ENCODE assay signal across 21 cellular contexts in genomic region chr2:8588831-8589191, GRCh38.
A peak's percentile ranks its signal among the peaks of the same experiment; 100 is the strongest.
DNase-seq lines count a peak whose midpoint lies in the region; ATAC-seq, FAIRE-seq and TF ChIP-seq lines count a peak whose summit lies in the region.
"Had no signal": no experiment of that assay in that cellular context is flagged by ENCODE, and none has a peak within 500 bp of the region (broad histone marks: within the 10 kb centered on the region; RNA-seq: fewer than 3 reads in every experiment).

No MANE protein-coding gene starts in this region.

- no peak overlapping the region for H3K4me3 ChIP-seq in CD8-positive, alpha-beta T cell (ENCODE audit: low read depth, low read length)
- H3K4me3 ChIP-seq in parathyroid adenoma (ENCODE audit: low read depth, low read length) = no peak overlapping the region

- peak overlapping the region; percentile 12 for H3K4me3 Mint-ChIP-seq in activated CD4-positive, alpha-beta memory T cell treated with anti-CD3 and anti-CD28 coated beads, Interleukin-2, amount 10 ng/mL, durations not matched to agents 7 days and 5 days
- no peak overlapping the region for H3K4me3 Mint-ChIP-seq in activated CD4-positive, alpha-beta memory T cell treated with anti-CD3 and anti-CD28 coated beads for 36 hours
- H3K4me3 Mint-ChIP-seq in CD8-positive, alpha-beta T cell = peak overlapping the region; percentile 15
- H3K4me3 Mint-ChIP-seq in immature natural killer cell = peak overlapping the region; percentile 75 to 87 (median 77)

- no peak overlapping the region for H3K27ac ChIP-seq in CD8-positive, alpha-beta T cell (ENCODE audit: low read depth, low read length)
- no peak overlapping the region for H3K27ac ChIP-seq in parathyroid adenoma
- H3K27ac ChIP-seq: C4-2B, KMS-11 had no signal

- H3K4me2 ChIP-seq in parathyroid adenoma (ENCODE audit: low read length) = no peak overlapping the region
- H3K4me2 ChIP-seq: KMS-11 had no signal

- peaks cover 19% of the 10 kb centered on the region for H3K4me1 ChIP-seq in CD8-positive, alpha-beta T cell (ENCODE audit: insufficient read depth, low read length)
- peaks cover 11% of the 10 kb centered on the region for H3K4me1 ChIP-seq in parathyroid adenoma

- H3K4me1 Mint-ChIP-seq in activated CD4-positive, alpha-beta memory T cell treated with anti-CD3 and anti-CD28 coated beads, Interleukin-2, amount 10 ng/mL, durations not matched to agents 7 days and 5 days = peaks cover 44% of the 10 kb centered on the region
- H3K4me1 Mint-ChIP-seq in activated CD4-positive, alpha-beta memory T cell treated with anti-CD3 and anti-CD28 coated beads for 36 hours (ENCODE audit: low read depth) = peaks cover 27% of the 10 kb centered on the region
- peaks cover 29% of the 10 kb centered on the region for H3K4me1 Mint-ChIP-seq in CD8-positive, alpha-beta T cell (ENCODE audit: low read depth)
- peaks cover 36 to 57% of the 10 kb centered on the region in 2 donors for H3K4me1 Mint-ChIP-seq in immature natural killer cell

- no peak overlapping the region for H3K9ac ChIP-seq in parathyroid adenoma
- H3K9ac ChIP-seq: KMS-11 had no signal

- H3K9me3 Mint-ChIP-seq in activated CD4-positive, alpha-beta memory T cell treated with anti-CD3 and anti-CD28 coated beads, Interleukin-2, amount 10 ng/mL, durations not matched to agents 7 days and 5 days = no peaks in the 10 kb centered on the region
- H3K9me3 Mint-ChIP-seq in activated CD4-positive, alpha-beta memory T cell treated with anti-CD3 and anti-CD28 coated beads for 36 hours = no peaks in the 10 kb centered on the region
- H3K9me3 Mint-ChIP-seq in CD8-positive, alpha-beta T cell = no peaks in the 10 kb centered on the region
- no peaks in the 10 kb centered on the region for H3K9me3 Mint-ChIP-seq in immature natural killer cell

- FAIRE-seq in GM12892 (lab: Jason Lieb, UNC) = no peak
- FAIRE-seq: A204.1, HepG2 had no signal

- intact Hi-C loops in activated CD4-positive, alpha-beta memory T cell treated with anti-CD3 and anti-CD28 coated beads for 36 hours (cut with micrococcal nuclease) = no loop called here
- intact Hi-C loops in CD8-positive, alpha-beta T cell (cut with DNase I, micrococcal nuclease) = no loop called here

- peaks cover 3% of the 10 kb centered on the region for H3K79me2 ChIP-seq in parathyroid adenoma

- no peaks in the 10 kb centered on the region for H3K36me3 Mint-ChIP-seq in activated CD4-positive, alpha-beta memory T cell treated with anti-CD3 and anti-CD28 coated beads, Interleukin-2, amount 10 ng/mL, durations not matched to agents 7 days and 5 days (ENCODE audit: low read depth)
- H3K36me3 Mint-ChIP-seq in activated CD4-positive, alpha-beta memory T cell treated with anti-CD3 and anti-CD28 coated beads for 36 hours = no peaks in the 10 kb centered on the region
- H3K36me3 Mint-ChIP-seq in CD8-positive, alpha-beta T cell = no peaks in the 10 kb centered on the region
- no peaks in the 10 kb centered on the region for H3K36me3 Mint-ChIP-seq in immature natural killer cell

- peak overlapping the region; percentile 8 for H2AFZ ChIP-seq in parathyroid adenoma

- POLR2A ChIA-PET in activated CD4-positive, alpha-beta memory T cell treated with anti-CD3 and anti-CD28 coated beads, Interleukin-2, amount 10 ng/mL, durations not matched to agents 7 days and 5 days (lab: Charles Lee) = interaction anchor here (0.8 to 1.3 kb wide), 5 partner anchors 12 to 96 kb away, joined by 3 to 5 read pairs (median 3); partner anchors contain the start of gene ID2
- POLR2A ChIA-PET in activated CD4-positive, alpha-beta memory T cell treated with anti-CD3 and anti-CD28 coated beads for 36 hours (lab: Charles Lee) = interaction anchor here (1.7 kb wide), 1 partner anchor 93 kb away, joined by 6 read pairs; the partner anchor contains the start of gene ID2
- POLR2A ChIA-PET in CD8-positive, alpha-beta T cell (lab: Charles Lee) = no interaction called here

- TF ChIP-seq POLR2A in GM12892 (IDR thresholded peaks at IDR 0.05; ENCODE audit: low read depth, low read length) = no peak

- DNase-seq in activated CD4-positive, alpha-beta memory T cell treated with anti-CD3 and anti-CD28 coated beads, Interleukin-2, amount 10 ng/mL, durations not matched to agents 7 days and 5 days = no peak
- DNase-seq in activated CD4-positive, alpha-beta memory T cell treated with anti-CD3 and anti-CD28 coated beads for 36 hours = no peak
- no peak for DNase-seq in CD8-positive, alpha-beta T cell
- DNase-seq in immature natural killer cell (no peak), GM12892 (ENCODE audit: insufficient read length) (no peak), RPMI8226 (no peak)
- DNase-seq: Caco-2, DMS153, EL, GOT3, NCI-H1048, NCI-H1436 treated with DMSO at 0.1 percent for 48 hours, NCI-H2029 treated with DMSO at 0.1 percent for 48 hours, NCI-H510A, NCI-H774 had no signal

- ATAC-seq in CD8-positive, alpha-beta T cell = no peak
- no peak for ATAC-seq in HG03469 (IDR thresholded peaks at IDR 0.05; ENCODE audit: unreplicated experiment)
- ATAC-seq: HepG2 had no signal

- no peak for TF ChIP-seq CTCF in CD8-positive, alpha-beta T cell (IDR thresholded peaks at IDR 0.05)
- TF ChIP-seq CTCF in parathyroid adenoma (IDR thresholded peaks at IDR 0.05) = no peak

- H3K36me3 ChIP-seq in CD8-positive, alpha-beta T cell (ENCODE audit: insufficient read depth, low read length) = no peaks in the 10 kb centered on the region
- H3K36me3 ChIP-seq in parathyroid adenoma (ENCODE audit: control insufficient read depth, insufficient read depth, low read length) = no peaks in the 10 kb centered on the region

- H3K27me3 ChIP-seq in CD8-positive, alpha-beta T cell (ENCODE audit: insufficient read depth, low read length) = peaks cover 5% of the 10 kb centered on the region
- no peaks in the 10 kb centered on the region for H3K27me3 ChIP-seq in parathyroid adenoma (ENCODE audit: control insufficient read depth, insufficient read depth, low read length)

- peak overlapping the region; percentile 58 for H3K27ac Mint-ChIP-seq in activated CD4-positive, alpha-beta memory T cell treated with anti-CD3 and anti-CD28 coated beads, Interleukin-2, amount 10 ng/mL, durations not matched to agents 7 days and 5 days
- no peak overlapping the region for H3K27ac Mint-ChIP-seq in activated CD4-positive, alpha-beta memory T cell treated with anti-CD3 and anti-CD28 coated beads for 36 hours
- no peak overlapping the region for H3K27ac Mint-ChIP-seq in CD8-positive, alpha-beta T cell
- H3K27ac Mint-ChIP-seq in immature natural killer cell = peak overlapping the region in 5 of 6 donors; percentile 3 to 80 (median 42)

- peaks cover 30% of the 10 kb centered on the region for H3K27me3 Mint-ChIP-seq in activated CD4-positive, alpha-beta memory T cell treated with anti-CD3 and anti-CD28 coated beads, Interleukin-2, amount 10 ng/mL, durations not matched to agents 7 days and 5 days
- peaks cover 3% of the 10 kb centered on the region for H3K27me3 Mint-ChIP-seq in activated CD4-positive, alpha-beta memory T cell treated with anti-CD3 and anti-CD28 coated beads for 36 hours
- peaks cover 4% of the 10 kb centered on the region for H3K27me3 Mint-ChIP-seq in CD8-positive, alpha-beta T cell (ENCODE audit: low read depth)
- H3K27me3 Mint-ChIP-seq in immature natural killer cell (ENCODE audit: low read depth in 3 of 3) = peaks cover 6 to 9% (median 9%) of the 10 kb centered on the region in 3 donors

- CTCF ChIA-PET in activated CD4-positive, alpha-beta memory T cell treated with anti-CD3 and anti-CD28 coated beads, Interleukin-2, amount 10 ng/mL, durations not matched to agents 7 days and 5 days (lab: Charles Lee) = interaction anchor here (1.2 to 1.5 kb wide), 3 partner anchors 16 to 93 kb away, joined by 3 to 5 read pairs (median 3); partner anchors contain the start of gene ID2
- CTCF ChIA-PET in activated CD4-positive, alpha-beta memory T cell treated with anti-CD3 and anti-CD28 coated beads for 36 hours (lab: Charles Lee) = no interaction called here
- CTCF ChIA-PET in CD8-positive, alpha-beta T cell (lab: Charles Lee) = interaction anchor here (0.6 kb wide), 1 partner anchor 43 kb away, joined by 3 read pairs; no protein-coding TSS in a partner anchor

- H3K9me3 ChIP-seq in CD8-positive, alpha-beta T cell (ENCODE audit: low read length) = no peaks in the 10 kb centered on the region
- H3K9me3 ChIP-seq in parathyroid adenoma (ENCODE audit: control insufficient read depth, low read length) = no peaks in the 10 kb centered on the region
- H3K9me3 ChIP-seq: Caco-2 had no signal

Comparison
In these comparisons a context has a peak if more than half of its experiments do, and no peak if none do; other contexts are left out.
1. H3K27ac Mint-ChIP-seq: peak in activated CD4-positive, alpha-beta memory T cell treated with anti-CD3 and anti-CD28 coated beads, Interleukin-2, amount 10 ng/mL, durations not matched to agents 7 days and 5 days (single experiment) and immature natural killer cell (5 of 6); none in activated CD4-positive, alpha-beta memory T cell treated with anti-CD3 and anti-CD28 coated beads for 36 hours (single experiment) and CD8-positive, alpha-beta T cell (single experiment).